1 cellular context compared by ENCODE assay signal in genomic region chr1:54980528-54981241, GRCh38.
TF ChIP-seq lines count a peak whose summit lies in the region.

TSS of gene TMEM61 (plus strand) at chr1:54980628. CDS start at chr1:54981066, 438 bp downstream.

TF ChIP-seq in H1, 55 proteins besides CTCF, POLR2A, EP300 and RAD21 (continued from another document):
- TF ChIP-seq CHD7 (IDR thresholded peaks at IDR 0.05; ENCODE audit: insufficient replicate concordance, low read length) = no peak
- TF ChIP-seq, protein P1, sequence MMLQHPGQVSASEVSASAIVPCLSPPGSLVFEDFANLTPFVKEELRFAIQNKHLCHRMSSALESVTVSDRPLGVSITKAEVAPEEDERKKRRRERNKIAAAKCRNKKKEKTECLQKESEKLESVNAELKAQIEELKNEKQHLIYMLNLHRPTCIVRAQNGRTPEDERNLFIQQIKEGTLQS (IDR thresholded peaks at IDR 0.05; ENCODE audit: insufficient read depth, low read depth, low read length) = no peak
- no peak for TF ChIP-seq EZH2 (IDR thresholded peaks at IDR 0.05; ENCODE audit: low read depth, low read length, severe bottlenecking)
- no peak for TF ChIP-seq SP4 (IDR thresholded peaks at IDR 0.05; ENCODE audit: low read length)
- no peak for TF ChIP-seq NANOG (IDR thresholded peaks at IDR 0.05; ENCODE audit: insufficient read depth, low read depth, low read length, poor library complexity, severe bottlenecking)
- no peak for TF ChIP-seq YY1 (IDR thresholded peaks at IDR 0.05; ENCODE audit: low read depth, low read length)
- no peak for TF ChIP-seq ZNF274 (IDR thresholded peaks at IDR 0.05; ENCODE audit: borderline replicate concordance, extremely low read depth, low read length)
- TF ChIP-seq RBBP5 (IDR thresholded peaks at IDR 0.05; ENCODE audit: borderline replicate concordance, low read depth, low read length) = no peak
- TF ChIP-seq KDM1A (IDR thresholded peaks at IDR 0.05; ENCODE audit: borderline replicate concordance, low read length) = no peak
- TF ChIP-seq MAFK (IDR thresholded peaks at IDR 0.05; ENCODE audit: low read depth, low read length) = no peak
- TF ChIP-seq CHD2 (IDR thresholded peaks at IDR 0.05; ENCODE audit: low read length) = no peak
TF ChIP-seq in H1: peak in this region for 0.
